ENCODE assay signal across 31 cellular contexts in the genomic region with DNA sequence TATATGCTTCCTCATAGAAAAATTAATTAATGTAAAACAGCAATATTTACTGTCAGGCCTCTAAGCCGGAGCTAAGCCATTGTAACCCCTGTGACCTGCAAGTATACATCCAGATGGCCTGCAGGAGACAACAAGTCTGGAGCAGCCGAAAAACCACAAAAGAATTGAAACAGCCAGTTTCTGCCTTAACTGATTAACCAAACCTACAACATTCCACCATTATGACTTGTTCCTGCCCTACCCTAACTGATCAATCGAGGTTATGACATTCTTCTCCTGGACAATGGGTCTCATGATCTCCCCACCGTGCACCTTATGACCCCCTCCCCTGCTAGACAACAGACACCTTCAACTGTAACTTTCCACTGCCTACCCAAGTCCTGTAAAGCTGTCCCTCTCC.
DNase-seq lines count a peak whose midpoint lies in the region; ATAC-seq, FAIRE-seq and TF ChIP-seq lines count a peak whose summit lies in the region.
"Had no signal": no experiment of that assay in that cellular context is flagged by ENCODE, and none has a peak within 500 bp of the region (broad histone marks: within the 10 kb centered on the region; RNA-seq: fewer than 3 reads in every experiment).

No MANE protein-coding gene starts in this region.

- peak overlapping the region; percentile 90 for H3K27ac ChIP-seq in trophoblast cell (ENCODE audit: low read depth, low read length)
- no peak overlapping the region for H3K27ac ChIP-seq in left ventricle myocardium inferior (replicated peaks)
- H3K27ac ChIP-seq: lower lobe of right lung, SJSA1, testis, WERI-Rb-1 had no signal

- H3K18ac ChIP-seq in trophoblast cell (ENCODE audit: low read length), result no peak overlapping the region

- H4K12ac ChIP-seq in trophoblast cell (ENCODE audit: low read depth, low read length), result no peak overlapping the region

- DNase-seq in D721Med (ENCODE audit: insufficient read length, low spot score) (no peak), MV-4-11 (lab: John Stamatoyannopoulos, UW) (peak; percentile 43), bronchial epithelial cell (ENCODE audit: low read depth) (peak; percentile 69), trophoblast cell (peak in 1 of 2 donors; percentile 9), NCI-H69 (lab: John Stamatoyannopoulos, UW) (no peak), left ventricle myocardium inferior (no peak)
- DNase-seq: activated CD4-positive, alpha-beta T cell treated with anti-CD3 and anti-CD28 coated beads for 48 hours; amygdala; CD8-positive, alpha-beta memory T cell; glutamatergic neuron; H7; KG1; kidney; lower lobe of right lung; MG63; naive thymus-derived CD8-positive, alpha-beta T cell; NCI-H1417; NCI-H2029 treated with DMSO at 0.1 percent for 48 hours; NCI-H524 treated with DMSO at 0.1 percent for 48 hours; retina; RPMI8226; stimulated activated CD4-positive, alpha-beta T cell treated with anti-CD3 and anti-CD28 coated beads, Interleukin-1b, Interleukin-23, amount 100 ng/mL, for 48 hours; stimulated activated naive CD8-positive, alpha-beta T cell treated with anti-CD3 and anti-CD28 coated beads, Interleukin-15, Interleukin-2, amounts not matched to agents 100 U/mL and 50 U/mL, for 24 hours; T-helper 9 cell; testis; WERI-Rb-1 had no signal

- H3K4me1 ChIP-seq in trophoblast cell (ENCODE audit: control insufficient read depth in 1 of 2, insufficient read depth in 2 of 2, low read length in 2 of 2) (peaks cover 6 to 7% of the 10 kb centered on the region in 2 experiments), left ventricle myocardium inferior (no peaks in the 10 kb centered on the region)
- H3K4me1 ChIP-seq: lower lobe of right lung, SJSA1, testis had no signal

- peak overlapping the region; percentile 97 for H2BK5ac ChIP-seq in trophoblast cell (ENCODE audit: low read depth, low read length, poor library complexity)

- H3K27me3 ChIP-seq in bronchial epithelial cell (ENCODE audit: control insufficient read depth, insufficient read depth, low read length) (no peaks in the 10 kb centered on the region), trophoblast cell (ENCODE audit: insufficient read depth, low read length) (no peaks in the 10 kb centered on the region), left ventricle myocardium inferior (ENCODE audit: low read depth) (no peaks in the 10 kb centered on the region)
- H3K27me3 ChIP-seq: MG63, SJSA1, testis had no signal

- H3K4me2 ChIP-seq in trophoblast cell (ENCODE audit: low read length), result no peak overlapping the region

- no peak overlapping the region for H2AK5ac ChIP-seq in trophoblast cell (ENCODE audit: low read length)

- intact Hi-C loops in left ventricle myocardium inferior (cut with micrococcal nuclease), result no loop called here

- peak; percentile 51 for FAIRE-seq in D721Med (lab: Jason Lieb, UNC)
- FAIRE-seq in bronchial epithelial cell (lab: Jason Lieb, UNC), result peak; percentile 85
- FAIRE-seq: GM12878, HTR-8/SVneo, urothelium cell line had no signal

- H2BK120ac ChIP-seq in trophoblast cell (ENCODE audit: insufficient read depth, low read length, poor library complexity), result peak overlapping the region; percentile 99

- H2BK12ac ChIP-seq in trophoblast cell (ENCODE audit: low read length), result peak overlapping the region; percentile 88

- no CpG with 5 or more reads among the region's 4 CpGs for WGBS in trophoblast cell (ENCODE audit: extremely low coverage, insufficient coverage, insufficient read length)

- no peak overlapping the region for H3K23ac ChIP-seq in trophoblast cell (ENCODE audit: low read length)

- H3K9ac ChIP-seq in trophoblast cell (ENCODE audit: low read length), result no peak overlapping the region

- no peak overlapping the region for H3K4ac ChIP-seq in trophoblast cell (ENCODE audit: low read depth, low read length)

- no peak overlapping the region for H4K8ac ChIP-seq in trophoblast cell (ENCODE audit: low read depth, low read length)

- H2AFZ ChIP-seq in trophoblast cell (ENCODE audit: insufficient read depth, low read length, poor library complexity), result no peak overlapping the region

- H3K9me3 ChIP-seq in trophoblast cell (ENCODE audit: insufficient read depth, low read depth, low read length) (no peaks in the 10 kb centered on the region), left ventricle myocardium inferior (replicated peaks) (peaks cover 25% of the 10 kb centered on the region)
- H3K9me3 ChIP-seq: testis had no signal

- H3K79me2 ChIP-seq in trophoblast cell (ENCODE audit: control insufficient read depth, insufficient read depth, low read length, poor library complexity), result peaks cover 3% of the 10 kb centered on the region

- H3K36me3 ChIP-seq in bronchial epithelial cell (ENCODE audit: control insufficient read depth, insufficient read depth, low read length) (no peaks in the 10 kb centered on the region), trophoblast cell (ENCODE audit: control insufficient read depth in 1 of 2, insufficient read depth in 2 of 2, low read length in 2 of 2) (peaks cover 0 to 6% of the 10 kb centered on the region in 2 experiments), left ventricle myocardium inferior (no peaks in the 10 kb centered on the region)
- H3K36me3 ChIP-seq: lower lobe of right lung, MG63, SJSA1, WERI-Rb-1 had no signal

- no peak for ATAC-seq in GM21360 (IDR thresholded peaks at IDR 0.05; ENCODE audit: unreplicated experiment)
- ATAC-seq: GM12878; lower lobe of right lung; naive thymus-derived CD8-positive, alpha-beta T cell; stimulated activated naive CD8-positive, alpha-beta T cell treated with anti-CD3 and anti-CD28 coated beads, Interleukin-15, Interleukin-2, amounts not matched to agents 100 U/mL and 50 U/mL, for 24 hours had no signal

- H3K79me1 ChIP-seq in trophoblast cell (ENCODE audit: low read length), result peaks cover 34% of the 10 kb centered on the region

- peak overlapping the region; percentile 88 for H3K14ac ChIP-seq in trophoblast cell (ENCODE audit: low read length)

- no peak for TF ChIP-seq CTCF in D721Med (IDR thresholded peaks at IDR 0.05; ENCODE audit: insufficient read depth, missing control alignments)
- TF ChIP-seq CTCF in bronchial epithelial cell (IDR thresholded peaks at IDR 0.05; ENCODE audit: insufficient read depth, low read length, severe bottlenecking), result no peak
- no peak for TF ChIP-seq CTCF in left ventricle myocardium inferior (IDR thresholded peaks at IDR 0.05; ENCODE audit: borderline replicate concordance)

- H3K4me3 ChIP-seq in bronchial epithelial cell (ENCODE audit: low read depth, low read length), result no peak overlapping the region
- H3K4me3 ChIP-seq in trophoblast cell (ENCODE audit: low read depth, low read length), result peak overlapping the region; percentile 32
- H3K4me3 ChIP-seq in left ventricle myocardium inferior, result no peak overlapping the region
- H3K4me3 ChIP-seq: GM12878, lower lobe of right lung, MG63, SJSA1, testis had no signal

- peak overlapping the region; percentile 99 for H4K91ac ChIP-seq in trophoblast cell (ENCODE audit: low read depth, low read length)

Comparison
In these comparisons a context has a peak if more than half of its experiments do, and no peak if none do; other contexts are left out.
1. DNase-seq: peak in MV-4-11 (single experiment) and bronchial epithelial cell (single experiment); none in D721Med (single experiment), NCI-H69 (single experiment) and left ventricle myocardium inferior (single experiment).